ENCODE assay signal across 28 cellular contexts in the genomic region with DNA sequence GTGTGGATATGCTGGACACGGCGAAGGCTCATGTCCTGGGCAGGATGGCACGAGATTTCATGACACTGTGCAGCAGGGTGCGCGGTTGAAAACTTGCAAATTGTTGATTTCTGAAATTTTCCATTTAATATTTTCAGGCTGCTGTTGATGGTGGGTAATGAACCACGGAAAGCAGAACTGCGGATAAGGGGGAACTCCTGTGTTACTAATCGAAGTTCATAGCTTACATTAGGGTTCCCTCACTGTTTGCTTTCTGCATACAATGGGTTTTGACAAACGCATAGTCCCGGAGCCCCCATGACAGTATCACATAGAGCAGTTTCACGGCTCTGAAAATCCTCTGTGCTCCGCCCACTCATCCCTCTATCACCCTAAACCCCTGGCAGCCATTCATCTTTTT.
"Had no signal": no experiment of that assay in that cellular context is flagged by ENCODE, and none has a peak within 500 bp of the region (broad histone marks: within the 10 kb centered on the region; RNA-seq: fewer than 3 reads in every experiment).

No MANE protein-coding gene starts in this region.

- H3K27me3 ChIP-seq: neutrophil, pancreas, right lobe of liver, sigmoid colon, stomach, thyroid gland, tibial nerve, upper lobe of right lung, uterus had no signal

- H3K36me3 ChIP-seq: neutrophil, pancreas, right lobe of liver, sigmoid colon, stomach, thoracic aorta, thyroid gland, tibial nerve, upper lobe of right lung, uterus had no signal

- H3K4me1 Mint-ChIP-seq: naive B cell; naive thymus-derived CD8-positive, alpha-beta T cell; stimulated activated effector memory CD8-positive, alpha-beta T cell treated with anti-CD3 and anti-CD28 coated beads, Interleukin-12 subunit alpha, Interleukin-12 subunit beta, amount 100 ng/mL, for 72 hours had no signal

- H3K27ac ChIP-seq: neutrophil, pancreas, psoas muscle, right lobe of liver, sigmoid colon, stomach, thoracic aorta, thyroid gland, tibial nerve, upper lobe of right lung, uterus had no signal

- DNase-seq: naive B cell; naive thymus-derived CD8-positive, alpha-beta T cell; nephron progenitor cell; nucleus accumbens; pancreas; psoas muscle; right cardiac atrium; right lobe of liver; sigmoid colon; small intestine; stimulated activated CD4-positive, alpha-beta T cell treated with anti-CD3 and anti-CD28 coated beads, Interleukin-15, amount 100 ng/mL, for 24 hours; stimulated activated CD4-positive, alpha-beta T cell treated with anti-CD3 and anti-CD28 coated beads, Interleukin-2, amount 100 ng/mL, for 24 hours; stimulated activated CD4-positive, alpha-beta T cell treated with anti-CD3 and anti-CD28 coated beads, Interleukin-2, amount 100 ng/mL, for 48 hours; stimulated activated CD4-positive, alpha-beta T cell treated with anti-CD3 and anti-CD28 coated beads, Interleukin-4, amount 100 ng/mL, for 24 hours; stimulated activated naive CD4-positive, alpha-beta T cell treated with Interleukin-2 at 50 U/mL for 16 hours; stomach; thyroid gland; upper lobe of right lung; uterus had no signal

- H3K27me3 Mint-ChIP-seq: stimulated activated naive CD8-positive, alpha-beta T cell treated with anti-CD3 and anti-CD28 coated beads, Interleukin-15, Interleukin-2, amounts not matched to agents 100 ng/mL and 50 ng/mL, for 24 hours had no signal

- H3K36me3 Mint-ChIP-seq: naive B cell; naive thymus-derived CD8-positive, alpha-beta T cell; natural killer cell treated with Interleukin-12 subunit alpha and Interleukin-12 subunit beta and Interleukin-15 and Interleukin-18, amount 100 ng/mL, for 72 hours had no signal

- H3K4me3 Mint-ChIP-seq: naive B cell; naive thymus-derived CD8-positive, alpha-beta T cell; natural killer cell treated with Interleukin-12 subunit alpha and Interleukin-12 subunit beta and Interleukin-15 and Interleukin-18, amount 100 ng/mL, for 72 hours; nephron progenitor cell; neural crest cell; stimulated activated effector memory CD8-positive, alpha-beta T cell treated with anti-CD3 and anti-CD28 coated beads, Interleukin-12 subunit alpha, Interleukin-12 subunit beta, amount 100 ng/mL, for 72 hours; stimulated activated naive CD8-positive, alpha-beta T cell treated with anti-CD3 and anti-CD28 coated beads, Interleukin-15, Interleukin-2, amounts not matched to agents 100 ng/mL and 50 ng/mL, for 24 hours; type B pancreatic cell had no signal

- ATAC-seq: naive thymus-derived CD8-positive, alpha-beta T cell; natural killer cell treated with Interleukin-12 subunit alpha and Interleukin-12 subunit beta and Interleukin-15 and Interleukin-18, amount 100 ng/mL, for 72 hours; pancreas; psoas muscle; right cardiac atrium; right lobe of liver; stimulated activated effector memory CD8-positive, alpha-beta T cell treated with anti-CD3 and anti-CD28 coated beads, Interleukin-12 subunit alpha, Interleukin-12 subunit beta, amount 100 ng/mL, for 72 hours; upper lobe of right lung had no signal

- H3K27ac Mint-ChIP-seq: naive thymus-derived CD8-positive, alpha-beta T cell; natural killer cell treated with Interleukin-12 subunit alpha and Interleukin-12 subunit beta and Interleukin-15 and Interleukin-18, amount 100 ng/mL, for 72 hours; nephron progenitor cell; progenitor cell of endocrine pancreas; stimulated activated effector memory CD8-positive, alpha-beta T cell treated with anti-CD3 and anti-CD28 coated beads, Interleukin-12 subunit alpha, Interleukin-12 subunit beta, amount 100 ng/mL, for 72 hours; stimulated activated naive CD8-positive, alpha-beta T cell treated with anti-CD3 and anti-CD28 coated beads, Interleukin-15, Interleukin-2, amounts not matched to agents 100 ng/mL and 50 ng/mL, for 24 hours; type B pancreatic cell had no signal

- FAIRE-seq: pancreas, small intestine had no signal

- H3K4me3 ChIP-seq: pancreas, psoas muscle, right lobe of liver, sigmoid colon, stomach, thoracic aorta, thyroid gland, tibial nerve, upper lobe of right lung, uterus had no signal

- H3K9me3 Mint-ChIP-seq: naive thymus-derived CD8-positive, alpha-beta T cell; natural killer cell treated with Interleukin-12 subunit alpha and Interleukin-12 subunit beta and Interleukin-15 and Interleukin-18, amount 100 ng/mL, for 72 hours; stimulated activated effector memory CD8-positive, alpha-beta T cell treated with anti-CD3 and anti-CD28 coated beads, Interleukin-12 subunit alpha, Interleukin-12 subunit beta, amount 100 ng/mL, for 72 hours; stimulated activated naive CD8-positive, alpha-beta T cell treated with anti-CD3 and anti-CD28 coated beads, Interleukin-15, Interleukin-2, amounts not matched to agents 100 ng/mL and 50 ng/mL, for 24 hours had no signal

- H3K9me3 ChIP-seq: neutrophil, pancreas, psoas muscle, right lobe of liver, sigmoid colon, stomach, thoracic aorta, thyroid gland, tibial nerve, upper lobe of right lung, uterus had no signal

- H3K4me1 ChIP-seq: pancreas, right lobe of liver, sigmoid colon, thyroid gland, upper lobe of right lung, uterus had no signal
